In genomic region chrX:110087485-110088356, GRCh38 we compare ENCODE assay signal across 9 cellular contexts.
DNase-seq lines count a peak whose midpoint lies in the region; ATAC-seq and TF ChIP-seq lines count a peak whose summit lies in the region.
"Had no signal": no experiment of that assay in that cellular context is flagged by ENCODE, and none has a peak within 500 bp of the region (broad histone marks: within the 10 kb centered on the region; RNA-seq: fewer than 3 reads in every experiment).

No MANE protein-coding gene starts in this region.

- peak overlapping the region in 1 of 2 experiments; percentile 99; a peak in 3 of 4 replicates for H3K27ac ChIP-seq in SK-N-SH (ENCODE audit: low read depth in 2 of 2, low read length in 1 of 2)
- peak overlapping the region; percentile 52 to 78 (median 62) for H3K27ac ChIP-seq in upper lobe of left lung
- H3K27ac ChIP-seq: SK-N-MC had no signal

- peaks cover 25% of the 10 kb centered on the region for H3K4me1 Mint-ChIP-seq in activated CD8-positive, alpha-beta memory T cell treated with anti-CD3 and anti-CD28 coated beads, Interleukin-2, amount 10 ng/mL, durations not matched to agents 7 days and 5 days

- TF ChIP-seq RAD21 in SK-N-SH (IDR thresholded peaks at IDR 0.05; ENCODE audit: low read length), result no peak

- H3K27me3 ChIP-seq in SK-N-SH (ENCODE audit: insufficient read depth), result no peaks in the 10 kb centered on the region
- no peaks in the 10 kb centered on the region for H3K27me3 ChIP-seq in upper lobe of left lung

- peak; percentile 55 for ATAC-seq in Right ventricle myocardium superior (ENCODE audit: poor library complexity)
- peak; percentile 62 for ATAC-seq in left ventricle myocardium superior
- peak; percentile 61 to 65 for ATAC-seq in upper lobe of left lung (ENCODE audit: low FRiP score in 2 of 2)
- no peak for ATAC-seq in GM18519 (IDR thresholded peaks at IDR 0.05; ENCODE audit: low FRiP score, unreplicated experiment)
- no peak for ATAC-seq in HG02759 (IDR thresholded peaks at IDR 0.05; ENCODE audit: unreplicated experiment)
- no peak for ATAC-seq in activated CD8-positive, alpha-beta memory T cell treated with anti-CD3 and anti-CD28 coated beads, Interleukin-2, amount 10 ng/mL, durations not matched to agents 7 days and 5 days

- DNase-seq in Right ventricle myocardium superior (no peak), cardiac septum (ENCODE audit: low spot score) (no peak), SK-N-SH (no peak), left ventricle myocardium superior (no peak), upper lobe of left lung (peak in 1 of 2 donors; percentile 40)
- no peak for DNase-seq in activated CD8-positive, alpha-beta memory T cell treated with anti-CD3 and anti-CD28 coated beads, Interleukin-2, amount 10 ng/mL, durations not matched to agents 7 days and 5 days

- H3K27ac Mint-ChIP-seq in activated CD8-positive, alpha-beta memory T cell treated with anti-CD3 and anti-CD28 coated beads, Interleukin-2, amount 10 ng/mL, durations not matched to agents 7 days and 5 days, result no peak overlapping the region

- intact Hi-C loops in Right ventricle myocardium superior (cut with DNase I) (no loop called here), cardiac septum (cut with DNase I) (no loop called here), left ventricle myocardium superior (cut with micrococcal nuclease) (no loop called here)

- POLR2A ChIA-PET in SK-N-SH (lab: Yijun Ruan, JAX), result no interaction called here

- H3K36me3 ChIP-seq in SK-N-SH (replicated peaks in 1 of 2; ENCODE audit: control insufficient read depth in 1 of 2, insufficient read depth in 2 of 2, low read length in 1 of 2) (no peaks in the 10 kb centered on the region), upper lobe of left lung (no peaks in the 10 kb centered on the region)

- H3K36me3 Mint-ChIP-seq in activated CD8-positive, alpha-beta memory T cell treated with anti-CD3 and anti-CD28 coated beads, Interleukin-2, amount 10 ng/mL, durations not matched to agents 7 days and 5 days, result peaks cover 5% of the 10 kb centered on the region

- no peak overlapping the region for H2AFZ ChIP-seq in SK-N-SH (ENCODE audit: low read depth)

- H3K4me1 ChIP-seq in SK-N-SH (ENCODE audit: control insufficient read depth in 1 of 2, insufficient read depth in 2 of 2, low read depth in 1 of 2, low read length in 1 of 2) (peaks cover 0 to 5% of the 10 kb centered on the region in 2 experiments; a peak in 2 of 4 replicates), upper lobe of left lung (peaks cover 5 to 22% (median 17%) of the 10 kb centered on the region in 4 donors)

- peak overlapping the region; percentile 76 for H3K9ac ChIP-seq in SK-N-SH

- peaks cover 37% of the 10 kb centered on the region for H3F3A ChIP-seq in SK-N-SH (replicated peaks; ENCODE audit: insufficient read depth)

- H4K20me1 ChIP-seq in SK-N-SH (ENCODE audit: insufficient read depth), result no peaks in the 10 kb centered on the region

- TF ChIP-seq EP300 in SK-N-SH (IDR thresholded peaks at IDR 0.05; ENCODE audit: borderline replicate concordance in 1 of 2, low read depth in 1 of 2, low read length in 1 of 2) (peak in 1 of 2 experiments; percentile 60; a peak in 2 of 4 replicates), upper lobe of left lung (IDR thresholded peaks at IDR 0.05) (no peak)

- CTCF ChIA-PET in SK-N-SH (lab: Yijun Ruan, JAX), result interaction anchor here (1.2 kb wide), 1 partner anchor 10 kb away, joined by 3 read pairs; no protein-coding TSS in a partner anchor
- CTCF ChIA-PET in activated CD8-positive, alpha-beta memory T cell treated with anti-CD3 and anti-CD28 coated beads, Interleukin-2, amount 10 ng/mL, durations not matched to agents 7 days and 5 days (lab: Charles Lee), result no interaction called here

- 5% methylated on average over 4 of the region's 4 CpGs for WGBS in SK-N-SH (ENCODE audit: low lambda C conversion rate)
- 45 to 52% methylated on average over 4 of the region's 4 CpGs for WGBS in upper lobe of left lung, 2 donors

- no peaks in the 10 kb centered on the region for H3K27me3 Mint-ChIP-seq in activated CD8-positive, alpha-beta memory T cell treated with anti-CD3 and anti-CD28 coated beads, Interleukin-2, amount 10 ng/mL, durations not matched to agents 7 days and 5 days

- peak overlapping the region in 1 of 2 experiments; percentile 31; a peak in 1 of 4 replicates for H3K4me3 ChIP-seq in SK-N-SH (ENCODE audit: low read depth in 2 of 2, low read length in 1 of 2)
- no peak overlapping the region for H3K4me3 ChIP-seq in upper lobe of left lung
- H3K4me3 ChIP-seq: SK-N-MC had no signal

- no peak overlapping the region for H3K4me3 Mint-ChIP-seq in activated CD8-positive, alpha-beta memory T cell treated with anti-CD3 and anti-CD28 coated beads, Interleukin-2, amount 10 ng/mL, durations not matched to agents 7 days and 5 days

- TF ChIP-seq POLR2A in upper lobe of left lung (IDR thresholded peaks at IDR 0.05), result no peak

- no peaks in the 10 kb centered on the region for H3K9me2 ChIP-seq in SK-N-SH

- no peaks in the 10 kb centered on the region for H3K9me3 Mint-ChIP-seq in activated CD8-positive, alpha-beta memory T cell treated with anti-CD3 and anti-CD28 coated beads, Interleukin-2, amount 10 ng/mL, durations not matched to agents 7 days and 5 days (ENCODE audit: low read depth)

- peak overlapping the region; percentile 53 for H3K4me2 ChIP-seq in SK-N-SH

- H3K79me2 ChIP-seq in SK-N-SH (ENCODE audit: insufficient read depth), result peaks cover 25% of the 10 kb centered on the region; the same call in 1 of the 2 replicates

- H3K9me3 ChIP-seq in SK-N-SH (no peaks in the 10 kb centered on the region), upper lobe of left lung (no peaks in the 10 kb centered on the region)

- no peak for TF ChIP-seq CTCF in SK-N-SH (IDR thresholded peaks at IDR 0.05)
- no peak for TF ChIP-seq CTCF in upper lobe of left lung (IDR thresholded peaks at IDR 0.05)

TF ChIP-seq in SK-N-SH, 30 proteins besides CTCF, POLR2A, EP300 and RAD21 (continues in another document):
- TF ChIP-seq FOSL2 (IDR thresholded peaks at IDR 0.05; ENCODE audit: borderline replicate concordance, low read depth), result peak; percentile 85
- TF ChIP-seq NFIC (IDR thresholded peaks at IDR 0.05; ENCODE audit: borderline replicate concordance), result peak; percentile 67; the same call in 1 of the 2 replicates
- no peak for TF ChIP-seq SIN3A (IDR thresholded peaks at IDR 0.05; ENCODE audit: borderline replicate concordance, low read depth, low read length)
- 0 out of 2 replicates have a peak, but pooled peaks have one; percentile 24 for TF ChIP-seq FOXM1 (IDR thresholded peaks at IDR 0.05; ENCODE audit: low read depth)
- TF ChIP-seq PBX3 (IDR thresholded peaks at IDR 0.05), result peak; percentile 53
- peak; percentile 51; the same call in 1 of the 2 replicates for TF ChIP-seq MEF2A (IDR thresholded peaks at IDR 0.05; ENCODE audit: borderline replicate concordance, low read depth)
- no peak for TF ChIP-seq USF2 (IDR thresholded peaks at IDR 0.05; ENCODE audit: borderline replicate concordance, low read depth, low read length)
- no peak for TF ChIP-seq ELF1 (IDR thresholded peaks at IDR 0.05)
- 0 out of 2 replicates have a peak, but pooled peaks have one; percentile 60 for TF ChIP-seq MAX (IDR thresholded peaks at IDR 0.05; ENCODE audit: low read depth)
- peak; percentile 81 for TF ChIP-seq JUND (IDR thresholded peaks at IDR 0.05)
- no peak for TF ChIP-seq YY1 (IDR thresholded peaks at IDR 0.05; ENCODE audit: low read depth)
- 0 out of 2 replicates have a peak, but pooled peaks have one; percentile 62 for TF ChIP-seq TEAD4 (IDR thresholded peaks at IDR 0.05; ENCODE audit: borderline replicate concordance, insufficient read depth)
- TF ChIP-seq TCF12 (IDR thresholded peaks at IDR 0.05), result peak; percentile 71
- TF ChIP-seq TAF1 (IDR thresholded peaks at IDR 0.05; ENCODE audit: borderline replicate concordance, low read depth, low read length), result no peak
- TF ChIP-seq USF1 (IDR thresholded peaks at IDR 0.05; ENCODE audit: borderline replicate concordance, low read depth), result peak; percentile 64; the same call in 1 of the 2 replicates

Comparison
In these comparisons a context has a peak if more than half of its experiments do, and no peak if none do; other contexts are left out.
1. ATAC-seq: peak in Right ventricle myocardium superior (single experiment), left ventricle myocardium superior (single experiment) and upper lobe of left lung (2 of 2); none in GM18519 (single experiment), HG02759 (single experiment) and activated CD8-positive, alpha-beta memory T cell treated with anti-CD3 and anti-CD28 coated beads, Interleukin-2, amount 10 ng/mL, durations not matched to agents 7 days and 5 days (single experiment).